ENCODE assay signal across 8 cellular contexts in the genomic region with DNA sequence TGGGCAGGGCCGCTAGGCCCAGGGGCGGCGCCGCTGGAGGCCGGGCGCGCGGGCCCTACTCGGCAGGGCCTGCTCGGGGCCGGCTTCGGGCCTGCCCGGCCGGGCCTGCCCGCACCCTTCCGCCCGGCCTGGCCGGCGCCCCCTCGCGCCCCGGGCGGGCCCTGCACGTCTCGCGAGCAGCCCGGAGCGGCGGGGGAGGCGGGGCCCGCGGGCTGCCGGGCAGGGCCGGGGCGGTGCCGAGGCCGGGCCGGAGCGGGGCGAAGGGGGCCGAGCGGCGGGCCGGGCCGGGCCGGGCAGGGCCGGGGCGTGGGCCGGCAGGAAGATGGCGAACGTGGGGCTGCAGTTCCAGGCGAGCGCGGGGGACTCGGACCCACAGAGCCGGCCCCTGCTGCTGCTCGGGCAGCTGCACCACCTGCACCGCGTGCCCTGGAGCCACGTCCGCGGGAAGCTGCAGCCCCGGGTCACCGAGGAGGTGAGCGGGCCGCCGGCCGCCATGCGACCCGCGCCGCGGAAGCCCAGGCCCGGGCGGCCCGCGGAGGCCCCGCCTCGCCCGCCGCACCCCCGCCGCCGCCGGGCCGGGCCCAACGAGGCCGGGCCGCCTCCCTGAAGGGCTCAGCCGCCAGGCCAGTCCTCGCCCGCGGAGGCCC. TPM values are rescaled to one million over a fixed set of nuclear protein-coding genes. Genes with fewer than 3 reads are reported as not detected.
DNase-seq lines count a peak whose midpoint lies in the region; ATAC-seq and TF ChIP-seq lines count a peak whose summit lies in the region.

A gene with protein sequence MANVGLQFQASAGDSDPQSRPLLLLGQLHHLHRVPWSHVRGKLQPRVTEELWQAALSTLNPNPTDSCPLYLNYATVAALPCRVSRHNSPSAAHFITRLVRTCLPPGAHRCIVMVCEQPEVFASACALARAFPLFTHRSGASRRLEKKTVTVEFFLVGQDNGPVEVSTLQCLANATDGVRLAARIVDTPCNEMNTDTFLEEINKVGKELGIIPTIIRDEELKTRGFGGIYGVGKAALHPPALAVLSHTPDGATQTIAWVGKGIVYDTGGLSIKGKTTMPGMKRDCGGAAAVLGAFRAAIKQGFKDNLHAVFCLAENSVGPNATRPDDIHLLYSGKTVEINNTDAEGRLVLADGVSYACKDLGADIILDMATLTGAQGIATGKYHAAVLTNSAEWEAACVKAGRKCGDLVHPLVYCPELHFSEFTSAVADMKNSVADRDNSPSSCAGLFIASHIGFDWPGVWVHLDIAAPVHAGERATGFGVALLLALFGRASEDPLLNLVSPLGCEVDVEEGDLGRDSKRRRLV (plus strand): TSS at position 222 of the 647 bp plus-strand sequence. CDS start 101 bp downstream, at position 323.

- 13% methylated on average over 93 of the region's 93 CpGs; no CpG with 5 or more reads in 1 of the 2 experiments for WGBS in endodermal cell (ENCODE audit: insufficient coverage in 1 of 2, insufficient read length in 1 of 2), 2 experiments

- H3K4me1 ChIP-seq in endodermal cell (ENCODE audit: control insufficient read depth, insufficient read depth, low read length), result no peaks in the 10 kb centered on the region
- peaks cover 48% of the 10 kb centered on the region for H3K4me1 ChIP-seq in mononuclear cell (ENCODE audit: insufficient read depth, low read length)

- H3K9me3 ChIP-seq in endodermal cell (ENCODE audit: control insufficient read depth, low read length), result no peaks in the 10 kb centered on the region
- H3K9me3 ChIP-seq in mononuclear cell (ENCODE audit: low read depth, low read length), result no peaks in the 10 kb centered on the region

- DNase-seq in GM13977 (ENCODE audit: low spot score) (peak; percentile 97), NCI-H2196 treated with DMSO at 0.1 percent for 48 hours (lab: John Stamatoyannopoulos, UW; ENCODE audit: unreplicated experiment) (peak; percentile 7), endodermal cell (peak; percentile 81), middle frontal gyrus (ENCODE audit: extremely low spot score, low spot score) (no peak)
- peak; percentile 10 to 31 for DNase-seq in stimulated activated CD8-positive, alpha-beta memory T cell treated with anti-CD3 and anti-CD28 coated beads, Interleukin-7, amount 100 ng/mL, for 1 hour (ENCODE audit: low read depth in 2 of 2)

- H3K36me3 ChIP-seq in endodermal cell (ENCODE audit: control insufficient read depth, insufficient read depth, low read length), result peaks cover 11% of the 10 kb centered on the region

- peak; percentile 93 for ATAC-seq in HG02759 (IDR thresholded peaks at IDR 0.05; ENCODE audit: unreplicated experiment)

- H3K27ac Mint-ChIP-seq in endodermal cell, result peak within 1 kb of the TSS; percentile 74

- peaks cover 12% of the 10 kb centered on the region for H3K4me1 Mint-ChIP-seq in endodermal cell

- peak; percentile 78 for TF ChIP-seq CTCF in GM13977 (IDR thresholded peaks at IDR 0.05; ENCODE audit: extremely low read depth, insufficient read depth, missing control alignments)
- no peak for TF ChIP-seq CTCF in endodermal cell (conservative IDR thresholded peaks at IDR 0.05)

- CTCF ChIA-PET in activated CD8-positive, alpha-beta memory T cell treated with anti-CD3 and anti-CD28 coated beads for 36 hours (lab: Charles Lee), result interaction anchor here (1.5 kb wide), 1 partner anchor 41 kb away, joined by 8 read pairs; the partner anchor contains the start of gene STX16

- H3K4me3 Mint-ChIP-seq in endodermal cell, result peak within 1 kb of the TSS; percentile 52

- no peak within 1 kb of the TSS for H3K4me3 ChIP-seq in endodermal cell (ENCODE audit: low read length)
- peak within 1 kb of the TSS; percentile 37 for H3K4me3 ChIP-seq in mononuclear cell (ENCODE audit: low read length)

- H3K9me3 Mint-ChIP-seq in endodermal cell, result no peaks in the 10 kb centered on the region

- no peaks in the 10 kb centered on the region for H3K27me3 ChIP-seq in endodermal cell (ENCODE audit: control insufficient read depth, insufficient read depth, low read length, poor library complexity, severe bottlenecking)
- no peaks in the 10 kb centered on the region for H3K27me3 ChIP-seq in mononuclear cell (ENCODE audit: insufficient read depth, low read length)

- in situ Hi-C loops in GM13977 (cut with MboI; ENCODE audit: low pct_unique_long_range_greater_than_20kb, low sequenced_read_pairs, unreplicated experiment), result loop anchor here (25.0 kb wide), 1 partner anchor 455 kb away; the partner anchor contains the start of gene ANKRD60

- no peaks in the 10 kb centered on the region for H3K27me3 Mint-ChIP-seq in endodermal cell (ENCODE audit: insufficient read depth)

- no peak within 1 kb of the TSS for H3K9ac ChIP-seq in endodermal cell (ENCODE audit: extremely low read depth, low read length, poor library complexity, severe bottlenecking)

- POLR2A ChIA-PET in activated CD8-positive, alpha-beta memory T cell treated with anti-CD3 and anti-CD28 coated beads for 36 hours (lab: Charles Lee), result interaction anchor here (1.2 kb wide), 1 partner anchor 41 kb away, joined by 4 read pairs; the partner anchor contains the start of gene STX16

- no peak within 1 kb of the TSS for H3K27ac ChIP-seq in endodermal cell (ENCODE audit: low read depth, low read length)

- peaks cover 16% of the 10 kb centered on the region for H3K36me3 Mint-ChIP-seq in endodermal cell (ENCODE audit: low read depth)

RNA-seq across cellular contexts. Expression of the gene that starts here (rescaled TPM):
- total RNA-seq in activated CD8-positive, alpha-beta memory T cell treated with anti-CD3 and anti-CD28 coated beads for 36 hours, result 10 to 100 TPM; 12.4 to 12.6 TPM
- 10 to 100 TPM; 52.9 to 72.8 TPM for total RNA-seq in endodermal cell
- polyA plus RNA-seq in endodermal cell (2013, experiment 1 of 2), result 24.1 TPM
- 22.4 TPM for polyA plus RNA-seq in endodermal cell (2013, experiment 2 of 2)
- total RNA-seq in mononuclear cell, result 25.5 TPM
